In genomic region chr1:21496063-21496462, GRCh38 we compare ENCODE assay signal across 23 cellular contexts. TPM values are rescaled to one million over a fixed set of nuclear protein-coding genes. Genes with fewer than 3 reads are reported as not detected.
DNase-seq lines count a peak whose midpoint lies in the region; ATAC-seq, FAIRE-seq and TF ChIP-seq lines count a peak whose summit lies in the region.
"Had no signal": no experiment of that assay in that cellular context is flagged by ENCODE, and none has a peak within 500 bp of the region (broad histone marks: within the 10 kb centered on the region; RNA-seq: fewer than 3 reads in every experiment).

No MANE protein-coding gene starts in this region.

- DNase-seq in activated naive CD8-positive, alpha-beta T cell treated with anti-CD3 and anti-CD28 coated beads, Interleukin-2, amount 10 ng/mL, durations not matched to agents 7 days and 5 days = no peak
- no peak for DNase-seq in activated naive CD8-positive, alpha-beta T cell treated with anti-CD3 and anti-CD28 coated beads for 36 hours
- DNase-seq in K562 (ENCODE audit: extremely low read depth in 1 of 4, low spot score in 3 of 4) (no peak), neural progenitor cell (ENCODE audit: low spot score) (no peak), mesenteric fat pad (ENCODE audit: low spot score) (no peak), right lobe of liver (no peak)
- DNase-seq: AML-193; Caco-2; Calu3; CD4-positive, alpha-beta T cell; CD8-positive, alpha-beta T cell; DMS79 treated with DMSO at 0.1 percent for 48 hours; GF-D8 had no signal

- peak; percentile 23 for FAIRE-seq in K562 (lab: Jason Lieb, UNC)
- FAIRE-seq: A549, D721Med, G401.6, GM12891, GM18507 had no signal

- H3K27me3 ChIP-seq in K562 (ENCODE audit: control insufficient read depth in 2 of 2, insufficient read depth in 2 of 2, low read length in 2 of 2) (peaks cover 24 to 36% of the 10 kb centered on the region in 2 experiments; a peak in 4 of 5 replicates), neural progenitor cell (no peaks in the 10 kb centered on the region), right lobe of liver (no peaks in the 10 kb centered on the region)
- H3K27me3 ChIP-seq: BLaER1 treated with 17β-estradiol and CSF1 and Interleukin-3, amounts not matched to agents 10 nM and 100 nM had no signal

- H3K4me1 ChIP-seq in K562 (replicated peaks in 1 of 2; ENCODE audit: control insufficient read depth in 2 of 2, insufficient read depth in 2 of 2, low read length in 2 of 2) = peaks cover 0 to 7% of the 10 kb centered on the region in 2 experiments; a peak in 3 of 5 replicates
- peaks cover 4% of the 10 kb centered on the region for H3K4me1 ChIP-seq in neural progenitor cell
- H3K4me1 ChIP-seq in right lobe of liver = no peaks in the 10 kb centered on the region
- H3K4me1 ChIP-seq: A549 had no signal

- H3K36me3 Mint-ChIP-seq in activated naive CD8-positive, alpha-beta T cell treated with anti-CD3 and anti-CD28 coated beads, Interleukin-2, amount 10 ng/mL, durations not matched to agents 7 days and 5 days = no peaks in the 10 kb centered on the region
- no peaks in the 10 kb centered on the region for H3K36me3 Mint-ChIP-seq in activated naive CD8-positive, alpha-beta T cell treated with anti-CD3 and anti-CD28 coated beads for 36 hours
- H3K36me3 Mint-ChIP-seq in neural progenitor cell = no peaks in the 10 kb centered on the region
- H3K36me3 Mint-ChIP-seq: CD8-positive, alpha-beta T cell had no signal

- H3K9me3 ChIP-seq in K562 (replicated peaks; ENCODE audit: control insufficient read depth, insufficient read depth, low read depth, low read length) (peaks cover 2% of the 10 kb centered on the region; the same call in 1 of the 2 replicates), neural progenitor cell (ENCODE audit: low read depth) (no peaks in the 10 kb centered on the region), right lobe of liver (no peaks in the 10 kb centered on the region)
- H3K9me3 ChIP-seq: A549 had no signal

- no peak overlapping the region for H3K27ac ChIP-seq in K562 (ENCODE audit: extremely low read depth, low read depth, low read length)
- H3K27ac ChIP-seq in neural progenitor cell = no peak overlapping the region
- H3K27ac ChIP-seq in right lobe of liver = no peak overlapping the region
- H3K27ac ChIP-seq: 22Rv1; A549; BLaER1 treated with 17β-estradiol and CSF1 and Interleukin-3, amounts not matched to agents 10 nM and 100 nM; C4-2B had no signal

- no peak for ATAC-seq in activated naive CD8-positive, alpha-beta T cell treated with anti-CD3 and anti-CD28 coated beads, Interleukin-2, amount 10 ng/mL, durations not matched to agents 7 days and 5 days (ENCODE audit: low read depth)
- ATAC-seq in K562 = no peak
- no peak for ATAC-seq in right lobe of liver
- ATAC-seq: A549; CD8-positive, alpha-beta T cell had no signal

- no peak overlapping the region for H3K4me3 Mint-ChIP-seq in activated naive CD8-positive, alpha-beta T cell treated with anti-CD3 and anti-CD28 coated beads, Interleukin-2, amount 10 ng/mL, durations not matched to agents 7 days and 5 days
- H3K4me3 Mint-ChIP-seq in activated naive CD8-positive, alpha-beta T cell treated with anti-CD3 and anti-CD28 coated beads for 36 hours = no peak overlapping the region
- H3K4me3 Mint-ChIP-seq in neural progenitor cell = peak overlapping the region; percentile 37
- H3K4me3 Mint-ChIP-seq: B cell; CD4-positive, alpha-beta T cell; CD8-positive, alpha-beta T cell had no signal

- in situ Hi-C loops in K562 (cut with MboI) = no loop called here

- no TSS peak for BruUV-seq in K562 (replicated peaks; lab: Mats Ljungman, UMichigan)

- POLR2A ChIA-PET in activated naive CD8-positive, alpha-beta T cell treated with anti-CD3 and anti-CD28 coated beads, Interleukin-2, amount 10 ng/mL, durations not matched to agents 7 days and 5 days (lab: Charles Lee) = no interaction called here
- POLR2A ChIA-PET in K562 (lab: Yijun Ruan, JAX) = interaction anchor here (0.6 to 0.7 kb wide), 3 partner anchors 13 to 253 kb away, joined by 3 read pairs; partner anchors contain the start of gene ALPL

- no peak for TF ChIP-seq CTCF in K562 (IDR thresholded peaks at IDR 0.05 in 2 of 3, conservative IDR thresholded peaks at IDR 0.05 in 1 of 3; ENCODE audit: insufficient read depth in 2 of 3, low read depth in 1 of 3, low read length in 3 of 3)
- no peak for TF ChIP-seq CTCF in neural progenitor cell (IDR thresholded peaks at IDR 0.05)
- TF ChIP-seq CTCF in right lobe of liver (IDR thresholded peaks at IDR 0.05) = no peak

- H3K79me2 ChIP-seq in K562 (ENCODE audit: control insufficient read depth, insufficient read depth, low read length) (no peaks in the 10 kb centered on the region), neural progenitor cell (ENCODE audit: low read depth) (no peaks in the 10 kb centered on the region)

- peaks cover 1% of the 10 kb centered on the region for H3K9me3 Mint-ChIP-seq in activated naive CD8-positive, alpha-beta T cell treated with anti-CD3 and anti-CD28 coated beads, Interleukin-2, amount 10 ng/mL, durations not matched to agents 7 days and 5 days
- H3K9me3 Mint-ChIP-seq in activated naive CD8-positive, alpha-beta T cell treated with anti-CD3 and anti-CD28 coated beads for 36 hours = no peaks in the 10 kb centered on the region
- peaks cover 3% of the 10 kb centered on the region for H3K9me3 Mint-ChIP-seq in neural progenitor cell
- H3K9me3 Mint-ChIP-seq: CD4-positive, alpha-beta T cell; CD8-positive, alpha-beta T cell had no signal

- H3K4me2 ChIP-seq in K562 (ENCODE audit: insufficient read depth, low read length) = no peak overlapping the region
- H3K4me2 ChIP-seq in neural progenitor cell = no peak overlapping the region
- H3K4me2 ChIP-seq: A549; BLaER1 treated with 17β-estradiol and CSF1 and Interleukin-3, amounts not matched to agents 10 nM and 100 nM had no signal

- CTCF ChIA-PET in K562 (lab: Yijun Ruan, JAX; ENCODE audit: low intra/inter-chr PET ratio) = interaction anchor here (0.6 kb wide), 1 partner anchor 105 kb away, joined by 3 read pairs; no protein-coding TSS in a partner anchor

- no peak for TF ChIP-seq POLR2A in K562 (conservative IDR thresholded peaks at IDR 0.05)
- no peak for TF ChIP-seq POLR2A in right lobe of liver (IDR thresholded peaks at IDR 0.05)

- TF ChIP-seq RAD21 in K562 (CRISPR knock-in tag; conservative IDR thresholded peaks at IDR 0.05 in 1 of 2, IDR thresholded peaks at IDR 0.05 in 1 of 2) = no peak

- no peaks in the 10 kb centered on the region for H3K36me3 ChIP-seq in K562 (ENCODE audit: control insufficient read depth, insufficient read depth, low read length)
- no peaks in the 10 kb centered on the region for H3K36me3 ChIP-seq in neural progenitor cell
- H3K36me3 ChIP-seq in right lobe of liver = no peaks in the 10 kb centered on the region
- H3K36me3 ChIP-seq: BLaER1 treated with 17β-estradiol and CSF1 and Interleukin-3, amounts not matched to agents 10 nM and 100 nM had no signal

- H4K20me1 ChIP-seq in K562 (replicated peaks; ENCODE audit: control insufficient read depth, insufficient read depth, low read length) = no peaks in the 10 kb centered on the region
- H4K20me1 ChIP-seq in neural progenitor cell (ENCODE audit: low read depth) = no peaks in the 10 kb centered on the region
- H4K20me1 ChIP-seq: BLaER1 treated with 17β-estradiol and CSF1 and Interleukin-3, amounts not matched to agents 10 nM and 100 nM had no signal

- H3K9ac ChIP-seq in K562 (ENCODE audit: insufficient read depth in 1 of 2, low read depth in 2 of 2, low read length in 2 of 2) = no peak overlapping the region
- H3K9ac ChIP-seq in neural progenitor cell = no peak overlapping the region
- H3K9ac ChIP-seq: BLaER1 treated with 17β-estradiol and CSF1 and Interleukin-3, amounts not matched to agents 10 nM and 100 nM had no signal

- no peak overlapping the region for H2AFZ ChIP-seq in K562 (ENCODE audit: low read depth, low read length)
- no peak overlapping the region for H2AFZ ChIP-seq in neural progenitor cell (replicated peaks)

- H3K9me1 ChIP-seq in K562 (ENCODE audit: control insufficient read depth, insufficient read depth, low read length) = no peaks in the 10 kb centered on the region

- 0% methylated on average over 1 of the region's 1 CpG for WGBS in K562 (ENCODE audit: insufficient coverage, low coverage, missing lambda C conversion rate)
- WGBS in right lobe of liver (ENCODE audit: insufficient coverage, low coverage, low lambda C conversion rate, missing lambda C conversion rate) = 77% methylated on average over 1 of the region's 1 CpG

- H3K4me3 ChIP-seq in K562 = no peak overlapping the region
- no peak overlapping the region for H3K4me3 ChIP-seq in neural progenitor cell
- no peak overlapping the region for H3K4me3 ChIP-seq in right lobe of liver
- H3K4me3 ChIP-seq: A549; BLaER1 treated with 17β-estradiol and CSF1 and Interleukin-3, amounts not matched to agents 10 nM and 100 nM had no signal

- H3K4me1 Mint-ChIP-seq in activated naive CD8-positive, alpha-beta T cell treated with anti-CD3 and anti-CD28 coated beads, Interleukin-2, amount 10 ng/mL, durations not matched to agents 7 days and 5 days = no peaks in the 10 kb centered on the region
- H3K4me1 Mint-ChIP-seq in activated naive CD8-positive, alpha-beta T cell treated with anti-CD3 and anti-CD28 coated beads for 36 hours = no peaks in the 10 kb centered on the region
- peaks cover 16% of the 10 kb centered on the region for H3K4me1 Mint-ChIP-seq in neural progenitor cell
- H3K4me1 Mint-ChIP-seq: B cell had no signal

- TF ChIP-seq EP300 in K562 (IDR thresholded peaks at IDR 0.05; ENCODE audit: low read length) = no peak

- peak overlapping the region; percentile 36 for H3K27ac Mint-ChIP-seq in activated naive CD8-positive, alpha-beta T cell treated with anti-CD3 and anti-CD28 coated beads, Interleukin-2, amount 10 ng/mL, durations not matched to agents 7 days and 5 days
- H3K27ac Mint-ChIP-seq in activated naive CD8-positive, alpha-beta T cell treated with anti-CD3 and anti-CD28 coated beads for 36 hours = no peak overlapping the region
- H3K27ac Mint-ChIP-seq in neural progenitor cell = no peak overlapping the region
- H3K27ac Mint-ChIP-seq: B cell; CD4-positive, alpha-beta T cell; CD8-positive, alpha-beta T cell had no signal

- H3K27me3 Mint-ChIP-seq in activated naive CD8-positive, alpha-beta T cell treated with anti-CD3 and anti-CD28 coated beads, Interleukin-2, amount 10 ng/mL, durations not matched to agents 7 days and 5 days = peaks cover 18% of the 10 kb centered on the region
- H3K27me3 Mint-ChIP-seq in activated naive CD8-positive, alpha-beta T cell treated with anti-CD3 and anti-CD28 coated beads for 36 hours = peaks cover 6% of the 10 kb centered on the region
- peaks cover 9% of the 10 kb centered on the region for H3K27me3 Mint-ChIP-seq in neural progenitor cell (ENCODE audit: insufficient read depth, low read depth)

- intact Hi-C loops in K562 (cut with micrococcal nuclease) = no loop called here
- intact Hi-C loops in right lobe of liver (cut with DNase I) = no loop called here

- peaks cover 6% of the 10 kb centered on the region for H3F3A ChIP-seq in neural progenitor cell (ENCODE audit: low read depth)

RNA-seq across cellular contexts. Expression of gene ALPL, which starts 13.2 kb away (rescaled TPM):
- total RNA-seq in activated naive CD8-positive, alpha-beta T cell treated with anti-CD3 and anti-CD28 coated beads, Interleukin-2, amount 10 ng/mL, durations not matched to agents 7 days and 5 days = not detected
- total RNA-seq in activated naive CD8-positive, alpha-beta T cell treated with anti-CD3 and anti-CD28 coated beads for 36 hours = not detected
- total RNA-seq in K562 (2011; cell fraction: chromatin; rRNA removed; ENCODE audit: low replicate concordance) = 0.40 and 0.95 TPM in 2 replicates
- total RNA-seq in K562 (2011; cell fraction: nucleolus; rRNA removed) = 0.13 and 0.33 TPM in 2 replicates
- 0.29 and 0.38 TPM in 2 replicates for total RNA-seq in K562 (2011; cell fraction: nucleoplasm; rRNA removed)
- 0.12 and 0.14 TPM in 2 replicates for total RNA-seq in K562 (2014; rRNA removed)
- not detected in 2 replicates for total RNA-seq in K562 (2014; rRNA removed; fragmentation: Illumina TruSeq; extraction: Trizol)
- not detected in 2 replicates for total RNA-seq in K562 (2015; rRNA removed; fragmentation: Illumina TruSeq; extraction: Trizol)
- 0.22 and 0.38 TPM in 2 replicates for total RNA-seq in K562 (2021)
- polyA plus RNA-seq in K562 (2011; rRNA removed) = 0.18 and 0.49 TPM in 2 replicates
- 0.37 and 0.40 TPM in 2 replicates for polyA plus RNA-seq in K562 (2011; cell fraction: cytosol; rRNA removed)
- polyA plus RNA-seq in K562 (2011; cell fraction: nucleus; rRNA removed) = 0.16 and 0.18 TPM in 2 replicates
- 0.18 and 0.25 TPM in 2 replicates for polyA plus RNA-seq in K562 (2012)
- polyA plus RNA-seq in K562 (2014; fragmentation: Illumina TruSeq; extraction: Trizol) = 0.11 and 0.22 TPM in 2 replicates
- polyA plus RNA-seq in K562 (2014; fragmentation: Nextera tagmentation; extraction: Ambion mirVana) = under 1 TPM in 1 of 2 experiments, not detected in 1; 0.04 TPM
- 0.07 TPM in 1 of 2 replicates, not detected in the other for polyA plus RNA-seq in K562 (2014; rRNA removed)
- polyA minus RNA-seq in K562 (2011; rRNA and poly(A)+ RNA removed) = 0.07 and 0.15 TPM in 2 replicates
- not detected in 2 replicates for polyA minus RNA-seq in K562 (2011; cell fraction: cytosol; rRNA and poly(A)+ RNA removed)
- polyA minus RNA-seq in K562 (2011; cell fraction: nucleus; rRNA and poly(A)+ RNA removed) = 0.56 TPM in 1 of 2 replicates, not detected in the other
- total RNA-seq in neural progenitor cell (ENCODE audit: low replicate concordance) = 51.3 and 114 TPM in 2 replicates
- 129 TPM for total RNA-seq in mesenteric fat pad
- 10 to 100 TPM; 23.2 to 81.5 (median 48.1) TPM for total RNA-seq in right lobe of liver
- total RNA-seq: A172; CD4-positive, alpha-beta T cell; CD8-positive, alpha-beta T cell had no signal

RNA-seq across cellular contexts. Expression of gene NBPF3, which starts 56.1 kb away (rescaled TPM):
- 10 to 100 TPM in 1 of 2 experiments, 1 to 10 TPM in 1; 8.5 to 12.3 TPM for total RNA-seq in activated naive CD8-positive, alpha-beta T cell treated with anti-CD3 and anti-CD28 coated beads, Interleukin-2, amount 10 ng/mL, durations not matched to agents 7 days and 5 days
- 1 to 10 TPM; 3.9 to 4.2 TPM for total RNA-seq in activated naive CD8-positive, alpha-beta T cell treated with anti-CD3 and anti-CD28 coated beads for 36 hours
- 8.8 and 13.1 TPM in 2 replicates for total RNA-seq in K562 (2011; cell fraction: chromatin; rRNA removed; ENCODE audit: low replicate concordance)
- 5.2 and 5.4 TPM in 2 replicates for total RNA-seq in K562 (2011; cell fraction: nucleolus; rRNA removed)
- total RNA-seq in K562 (2011; cell fraction: nucleoplasm; rRNA removed) = 14.4 and 17.7 TPM in 2 replicates
- total RNA-seq in K562 (2014; rRNA removed) = 6.2 and 6.8 TPM in 2 replicates
- 5.2 and 5.5 TPM in 2 replicates for total RNA-seq in K562 (2014; rRNA removed; fragmentation: Illumina TruSeq; extraction: Trizol)
- 5.1 and 5.4 TPM in 2 replicates for total RNA-seq in K562 (2015; rRNA removed; fragmentation: Illumina TruSeq; extraction: Trizol)
- 6.8 and 7.3 TPM in 2 replicates for total RNA-seq in K562 (2021)
- polyA plus RNA-seq in K562 (2011; rRNA removed) = 6.7 and 6.8 TPM in 2 replicates
- 3.8 and 4.1 TPM in 2 replicates for polyA plus RNA-seq in K562 (2011; cell fraction: cytosol; rRNA removed)
- polyA plus RNA-seq in K562 (2011; cell fraction: nucleus; rRNA removed) = 15.0 and 15.7 TPM in 2 replicates
- polyA plus RNA-seq in K562 (2012) = 4.0 and 7.8 TPM in 2 replicates
- 5.6 and 6.1 TPM in 2 replicates for polyA plus RNA-seq in K562 (2014; fragmentation: Illumina TruSeq; extraction: Trizol)
- polyA plus RNA-seq in K562 (2014; fragmentation: Nextera tagmentation; extraction: Ambion mirVana) = 1 to 10 TPM; 1.5 TPM
- 3.0 and 4.4 TPM in 2 replicates for polyA plus RNA-seq in K562 (2014; rRNA removed)
- 10.8 and 11.6 TPM in 2 replicates for polyA minus RNA-seq in K562 (2011; rRNA and poly(A)+ RNA removed)
- polyA minus RNA-seq in K562 (2011; cell fraction: cytosol; rRNA and poly(A)+ RNA removed) = 2.1 and 3.3 TPM in 2 replicates
- polyA minus RNA-seq in K562 (2011; cell fraction: nucleus; rRNA and poly(A)+ RNA removed) = 5.4 and 9.3 TPM in 2 replicates
- total RNA-seq in neural progenitor cell (ENCODE audit: low replicate concordance) = 18.5 and 22.0 TPM in 2 replicates
- total RNA-seq in mesenteric fat pad = 11.2 TPM
- total RNA-seq in right lobe of liver = 1 to 10 TPM; 1.2 to 5.3 (median 2.3) TPM

Comparison
In these comparisons a context has a peak if more than half of its experiments do, and no peak if none do; other contexts are left out.
1. RNA of gene ALPL, which starts 13.2 kb away (total RNA-seq): 129 TPM in mesenteric fat pad (single experiment), 51.3 to 114 TPM in neural progenitor cell and 23.2 to 81.5 TPM in right lobe of liver; 0.12 to 0.95 TPM in K562, not detected in activated naive CD8-positive, alpha-beta T cell treated with anti-CD3 and anti-CD28 coated beads, Interleukin-2, amount 10 ng/mL, durations not matched to agents 7 days and 5 days and not detected in activated naive CD8-positive, alpha-beta T cell treated with anti-CD3 and anti-CD28 coated beads for 36 hours; every median in the first group is over 10 times any median in the second.